Comparison of ENCODE assay signal across 12 cellular contexts in genomic region chr3:130517541-130517940, GRCh38. TPM values are rescaled to one million over a fixed set of nuclear protein-coding genes. Genes with fewer than 3 reads are reported as not detected.
DNase-seq lines count a peak whose midpoint lies in the region; ATAC-seq and TF ChIP-seq lines count a peak whose summit lies in the region.
"Had no signal": no experiment of that assay in that cellular context is flagged by ENCODE, and none has a peak within 500 bp of the region (broad histone marks: within the 10 kb centered on the region; RNA-seq: fewer than 3 reads in every experiment).

No MANE protein-coding gene starts in this region.

- H3K9ac ChIP-seq in HUES64 (ENCODE audit: low read depth, low read length) = no peak overlapping the region
- H3K9ac ChIP-seq in endodermal cell (ENCODE audit: extremely low read depth, low read length, poor library complexity, severe bottlenecking) = no peak overlapping the region
- H3K9ac ChIP-seq in smooth muscle cell (ENCODE audit: low read depth) = no peak overlapping the region

- peaks cover 5% of the 10 kb centered on the region for H3K4me1 Mint-ChIP-seq in endodermal cell
- H3K4me1 Mint-ChIP-seq: activated CD4-positive, alpha-beta memory T cell treated with anti-CD3 and anti-CD28 coated beads, Interleukin-2, amount 10 ng/mL, durations not matched to agents 7 days and 5 days had no signal

- peaks cover 53% of the 10 kb centered on the region for H3K27me3 Mint-ChIP-seq in endodermal cell (ENCODE audit: insufficient read depth)

- H3K4me2 ChIP-seq in smooth muscle cell = peak overlapping the region; percentile 95

- no peak for ATAC-seq in GM19455 (IDR thresholded peaks at IDR 0.05; ENCODE audit: unreplicated experiment)
- no peak for ATAC-seq in HG03039 (IDR thresholded peaks at IDR 0.05; ENCODE audit: unreplicated experiment)
- no peak for ATAC-seq in GM21786 (IDR thresholded peaks at IDR 0.05; ENCODE audit: unreplicated experiment)
- ATAC-seq in HG03135 (IDR thresholded peaks at IDR 0.05; ENCODE audit: unreplicated experiment) = no peak
- ATAC-seq: Panc1 had no signal

- peaks cover 47% of the 10 kb centered on the region for H3K27me3 ChIP-seq in HUES64 (ENCODE audit: insufficient read depth, low read length)
- H3K27me3 ChIP-seq in endodermal cell (ENCODE audit: control insufficient read depth, insufficient read depth, low read length, poor library complexity, severe bottlenecking) = peaks cover 41% of the 10 kb centered on the region
- peaks cover 43% of the 10 kb centered on the region for H3K27me3 ChIP-seq in smooth muscle cell (ENCODE audit: low read depth)

- H3K4me3 Mint-ChIP-seq in endodermal cell = peak overlapping the region; percentile 64
- H3K4me3 Mint-ChIP-seq: activated CD4-positive, alpha-beta memory T cell treated with anti-CD3 and anti-CD28 coated beads, Interleukin-2, amount 10 ng/mL, durations not matched to agents 7 days and 5 days; CD4-positive, alpha-beta T cell had no signal

- no peaks in the 10 kb centered on the region for H4K20me1 ChIP-seq in smooth muscle cell (ENCODE audit: low read depth)

- H3K9me3 Mint-ChIP-seq in endodermal cell = no peaks in the 10 kb centered on the region
- H3K9me3 Mint-ChIP-seq: activated CD4-positive, alpha-beta memory T cell treated with anti-CD3 and anti-CD28 coated beads, Interleukin-2, amount 10 ng/mL, durations not matched to agents 7 days and 5 days; CD4-positive, alpha-beta T cell had no signal

- no peak for DNase-seq in endodermal cell
- DNase-seq in iPS-NIHi7 (ENCODE audit: extremely low spot score) = peak; percentile 10
- no peak for DNase-seq in smooth muscle cell (lab: John Stamatoyannopoulos, UW; ENCODE audit: unreplicated experiment)
- DNase-seq: activated CD4-positive, alpha-beta memory T cell treated with anti-CD3 and anti-CD28 coated beads, Interleukin-2, amount 10 ng/mL, durations not matched to agents 7 days and 5 days; CD4-positive, alpha-beta T cell had no signal

- TF ChIP-seq CTCF in endodermal cell (conservative IDR thresholded peaks at IDR 0.05) (no peak), smooth muscle cell (IDR thresholded peaks at IDR 0.05; ENCODE audit: borderline replicate concordance, insufficient read depth, poor library complexity, severe bottlenecking) (no peak)

- no peaks in the 10 kb centered on the region for H3K9me3 ChIP-seq in HUES64 (ENCODE audit: insufficient read depth, low read depth, low read length)
- no peaks in the 10 kb centered on the region for H3K9me3 ChIP-seq in endodermal cell (ENCODE audit: control insufficient read depth, low read length)
- no peaks in the 10 kb centered on the region for H3K9me3 ChIP-seq in smooth muscle cell (replicated peaks; ENCODE audit: low read depth)

- WGBS in HUES64 = 61% methylated on average over 11 of the region's 11 CpGs
- 63 to 66% methylated on average over 8 to 11 of the region's 11 CpGs for WGBS in endodermal cell (ENCODE audit: insufficient coverage in 1 of 2, insufficient read length in 1 of 2), 2 experiments
- WGBS in smooth muscle cell (ENCODE audit: low lambda C conversion rate) = 28% methylated on average over 11 of the region's 11 CpGs

- peak overlapping the region; percentile 24 for H2AFZ ChIP-seq in smooth muscle cell (ENCODE audit: low read depth)

- no peaks in the 10 kb centered on the region for H3F3A ChIP-seq in smooth muscle cell (ENCODE audit: low read depth)

- H3K4me3 ChIP-seq in HUES64 (ENCODE audit: low read length) (peak overlapping the region; percentile 61), endodermal cell (ENCODE audit: low read length) (peak overlapping the region; percentile 82), smooth muscle cell (peak overlapping the region; percentile 51)

- no peak overlapping the region for H3K27ac ChIP-seq in HUES64 (ENCODE audit: low read depth, low read length)
- H3K27ac ChIP-seq in endodermal cell (ENCODE audit: low read depth, low read length) = no peak overlapping the region
- H3K27ac ChIP-seq in smooth muscle cell (ENCODE audit: low read depth) = no peak overlapping the region

- H3K36me3 Mint-ChIP-seq in endodermal cell (ENCODE audit: low read depth) = no peaks in the 10 kb centered on the region

- no peaks in the 10 kb centered on the region for H3K79me2 ChIP-seq in smooth muscle cell (ENCODE audit: low read depth)

- no peak overlapping the region for H3K27ac Mint-ChIP-seq in endodermal cell
- H3K27ac Mint-ChIP-seq: activated CD4-positive, alpha-beta memory T cell treated with anti-CD3 and anti-CD28 coated beads, Interleukin-2, amount 10 ng/mL, durations not matched to agents 7 days and 5 days; CD4-positive, alpha-beta T cell had no signal

- H3K4me1 ChIP-seq in HUES64 (ENCODE audit: insufficient read depth, low read length) (peaks cover 7% of the 10 kb centered on the region; the same call in 1 of the 2 replicates), endodermal cell (ENCODE audit: control insufficient read depth, insufficient read depth, low read length) (no peaks in the 10 kb centered on the region), smooth muscle cell (ENCODE audit: low read depth) (peaks cover 8% of the 10 kb centered on the region)

- H3K36me3 ChIP-seq in HUES64 (ENCODE audit: insufficient read depth, low read length) (no peaks in the 10 kb centered on the region), endodermal cell (ENCODE audit: control insufficient read depth, insufficient read depth, low read length) (no peaks in the 10 kb centered on the region), smooth muscle cell (ENCODE audit: low read depth) (no peaks in the 10 kb centered on the region)

RNA-seq across cellular contexts. Expression of gene COL6A6, which starts 0.6 kb away (rescaled TPM):
- 0.20 TPM for polyA plus RNA-seq in HUES64 (2013, experiment 1 of 2)
- polyA plus RNA-seq in HUES64 (2013, experiment 2 of 2) = 0.13 TPM
- under 1 TPM; 0.33 to 0.40 TPM for total RNA-seq in endodermal cell
- 0.18 TPM for polyA plus RNA-seq in endodermal cell (2013, experiment 1 of 2)
- 0.25 TPM for polyA plus RNA-seq in endodermal cell (2013, experiment 2 of 2)
- 1.5 and 1.6 TPM in 2 replicates for total RNA-seq in smooth muscle cell
- 0.38 and 0.41 TPM in 2 replicates for polyA plus RNA-seq in smooth muscle cell
- total RNA-seq: activated CD4-positive, alpha-beta memory T cell treated with anti-CD3 and anti-CD28 coated beads, Interleukin-2, amount 10 ng/mL, durations not matched to agents 7 days and 5 days; CD4-positive, alpha-beta T cell; pulmonary artery endothelial cell had no signal
